In the genomic region with DNA sequence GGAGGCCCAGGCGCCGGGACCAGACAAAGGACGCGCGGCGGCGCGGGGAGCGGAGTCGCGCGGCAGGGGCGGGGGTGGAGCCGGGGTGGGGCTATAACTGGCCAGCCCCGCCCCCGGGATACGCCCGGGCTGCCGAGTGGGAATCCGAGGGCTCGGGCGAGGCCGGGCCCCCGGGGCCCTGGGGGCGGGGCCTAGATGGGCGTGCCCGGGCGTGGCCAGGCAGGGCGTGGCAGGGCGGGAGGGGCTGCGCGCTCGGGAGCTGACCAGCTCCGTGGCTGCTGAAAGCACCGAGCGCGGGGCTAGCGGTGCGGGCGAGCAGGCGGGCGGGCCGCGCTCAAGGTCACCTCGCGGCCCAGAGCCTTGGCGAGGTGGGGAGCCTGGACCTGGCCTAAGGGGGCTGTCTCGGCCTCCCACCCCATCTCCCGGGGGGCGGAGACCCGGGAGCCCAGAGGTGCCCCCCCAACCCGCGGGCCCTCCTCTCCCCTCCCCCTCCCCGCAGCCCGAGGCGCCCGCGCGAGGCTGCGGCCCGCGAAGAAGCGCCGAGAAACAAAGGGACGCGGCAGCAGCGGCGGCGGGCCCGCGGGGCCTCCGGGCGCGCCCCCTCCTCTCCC, we compare ENCODE assay signal across 8 cellular contexts. TPM values are rescaled to one million over a fixed set of nuclear protein-coding genes. Genes with fewer than 3 reads are reported as not detected.
DNase-seq lines count a peak whose midpoint lies in the region; ATAC-seq and TF ChIP-seq lines count a peak whose summit lies in the region.

No MANE protein-coding gene starts in this region.

- H3K4me3 ChIP-seq in HUES64 (ENCODE audit: low read length) (peak overlapping the region; percentile 55), adipocyte (ENCODE audit: low read length) (no peak overlapping the region), esophagus squamous epithelium (peak overlapping the region in 2 of 4 donors; percentile 27 to 45)

- H3K36me3 ChIP-seq in HUES64 (ENCODE audit: insufficient read depth, low read length) (no peaks in the 10 kb centered on the region), adipocyte (ENCODE audit: control insufficient read depth, insufficient read depth, low read length, severe bottlenecking) (no peaks in the 10 kb centered on the region), esophagus squamous epithelium (peaks cover 0 to 12% (median 0%) of the 10 kb centered on the region in 3 donors)

- H3K9ac ChIP-seq in HUES64 (ENCODE audit: low read depth, low read length): no peak overlapping the region
- no peak overlapping the region for H3K9ac ChIP-seq in adipocyte (ENCODE audit: low read length)

- no peaks in the 10 kb centered on the region for H3K9me3 ChIP-seq in HUES64 (ENCODE audit: insufficient read depth, low read depth, low read length)
- H3K9me3 ChIP-seq in adipocyte (ENCODE audit: control insufficient read depth, low read length): no peaks in the 10 kb centered on the region
- no peaks in the 10 kb centered on the region for H3K9me3 ChIP-seq in esophagus squamous epithelium

- H3K27me3 ChIP-seq in HUES64 (ENCODE audit: insufficient read depth, low read length) (peaks cover 46% of the 10 kb centered on the region), adipocyte (replicated peaks; ENCODE audit: control insufficient read depth, insufficient read depth, low read length) (peaks cover 17% of the 10 kb centered on the region), esophagus squamous epithelium (peaks cover 14 to 57% (median 20%) of the 10 kb centered on the region in 4 donors)

- H3K4me1 ChIP-seq in HUES64 (ENCODE audit: insufficient read depth, low read length) (no peaks in the 10 kb centered on the region; the same call in 1 of the 2 replicates), adipocyte (ENCODE audit: control insufficient read depth, insufficient read depth, low read length) (peaks cover 7% of the 10 kb centered on the region), esophagus squamous epithelium (peaks cover 10 to 47% (median 36%) of the 10 kb centered on the region in 3 donors)

- no peak for TF ChIP-seq POLR2A in esophagus squamous epithelium (IDR thresholded peaks at IDR 0.05)

- no peak for ATAC-seq in HG02973 (IDR thresholded peaks at IDR 0.05; ENCODE audit: unreplicated experiment)

- peak; percentile 85 for DNase-seq in COR-L47 (lab: John Stamatoyannopoulos, UW)
- peak; percentile 28 for DNase-seq in adipocyte (ENCODE audit: low read depth)
- DNase-seq in islet precursor cell: peak; percentile 80
- no peak for DNase-seq in NCI-H2196 (lab: John Stamatoyannopoulos, UW; ENCODE audit: unreplicated experiment)
- no peak for DNase-seq in glomerular visceral epithelial cell (ENCODE audit: extremely low spot score)
- DNase-seq in esophagus squamous epithelium (lab: John Stamatoyannopoulos, UW): no peak

- TF ChIP-seq CTCF in esophagus squamous epithelium (IDR thresholded peaks at IDR 0.05): no peak

- intact Hi-C loops in esophagus squamous epithelium (cut with DNase I): no loop called here

- H3K27ac ChIP-seq in HUES64 (ENCODE audit: low read depth, low read length) (no peak overlapping the region), esophagus squamous epithelium (no peak overlapping the region)

- 3% methylated on average over 74 of the region's 74 CpGs for WGBS in HUES64
- 34 to 40% methylated on average over 11 to 17 of the region's 74 CpGs for WGBS in esophagus squamous epithelium, 2 donors

RNA-seq across cellular contexts. Expression of gene ELAVL3, which starts 1.3 kb away (rescaled TPM):
- 0.95 TPM for polyA plus RNA-seq in HUES64 (2013, experiment 1 of 2)
- polyA plus RNA-seq in HUES64 (2013, experiment 2 of 2): 2.7 TPM
- not detected for total RNA-seq in esophagus squamous epithelium

RNA-seq across cellular contexts. Expression of gene ZNF653, which starts 26.1 kb away (rescaled TPM):
- 6.6 TPM for polyA plus RNA-seq in HUES64 (2013, experiment 1 of 2)
- polyA plus RNA-seq in HUES64 (2013, experiment 2 of 2): 11.8 TPM
- total RNA-seq in esophagus squamous epithelium: 10 to 100 TPM in 1 of 4 donors, 1 to 10 TPM in 3; 3.6 to 10.2 (median 5.0) TPM

RNA-seq across cellular contexts. Expression of gene PRKCSH, which starts 44.1 kb away (rescaled TPM):
- 224 TPM for polyA plus RNA-seq in HUES64 (2013, experiment 1 of 2)
- 245 TPM for polyA plus RNA-seq in HUES64 (2013, experiment 2 of 2)
- total RNA-seq in esophagus squamous epithelium: 100 to 1,000 TPM in 1 of 4 donors, 10 to 100 TPM in 3; 64.1 to 107 (median 99.1) TPM

RNA-seq across cellular contexts. Expression of gene ODAD3, which starts 44.7 kb away (rescaled TPM):
- 0.20 TPM for polyA plus RNA-seq in HUES64 (2013, experiment 1 of 2)
- 0.76 TPM for polyA plus RNA-seq in HUES64 (2013, experiment 2 of 2)
- total RNA-seq in esophagus squamous epithelium: 1 to 10 TPM in 1 of 4 donors, under 1 TPM in 1, not detected in 2; 0.19 to 8.8 TPM

RNA-seq across cellular contexts. Expression of gene ECSIT, which starts 49.4 kb away (rescaled TPM):
- 28.7 TPM for polyA plus RNA-seq in HUES64 (2013, experiment 1 of 2)
- 28.0 TPM for polyA plus RNA-seq in HUES64 (2013, experiment 2 of 2)
- total RNA-seq in esophagus squamous epithelium: 10 to 100 TPM; 41.4 to 47.1 (median 43.1) TPM

Comparison
In these comparisons a context has a peak if more than half of its experiments do, and no peak if none do; other contexts are left out.
1. DNase-seq: peak in COR-L47 (single experiment), adipocyte (single experiment) and islet precursor cell (single experiment); none in NCI-H2196 (single experiment), glomerular visceral epithelial cell (single experiment) and esophagus squamous epithelium (single experiment).